In the genomic region with DNA sequence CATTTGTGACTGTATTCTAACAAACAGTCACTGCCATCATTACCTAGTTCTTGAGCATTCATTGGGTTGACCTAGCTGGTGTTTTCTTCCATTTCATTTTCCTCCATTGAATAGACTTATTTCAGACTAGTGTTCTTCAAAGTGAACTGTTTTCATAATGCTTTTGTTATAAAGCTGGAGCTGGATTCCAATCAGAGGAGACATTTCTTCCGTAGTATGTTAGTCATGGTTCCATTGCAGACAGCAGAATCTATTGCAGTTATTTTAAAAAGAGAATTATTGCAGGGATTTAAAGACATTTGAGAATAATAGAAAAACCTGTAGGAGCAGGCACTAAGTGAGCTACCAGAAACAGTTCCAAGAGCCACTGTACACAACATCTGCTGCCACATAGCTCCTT, we compare ENCODE assay signal across 23 cellular contexts. TPM values are rescaled to one million over a fixed set of nuclear protein-coding genes. Genes with fewer than 3 reads are reported as not detected.
A peak's percentile ranks its signal among the peaks of the same experiment; 100 is the strongest.
DNase-seq lines count a peak whose midpoint lies in the region; ATAC-seq and TF ChIP-seq lines count a peak whose summit lies in the region.
"Had no signal": no experiment of that assay in that cellular context is flagged by ENCODE, and none has a peak within 500 bp of the region (broad histone marks: within the 10 kb centered on the region; RNA-seq: fewer than 3 reads in every experiment).

No MANE protein-coding gene starts in this region.

- in situ Hi-C loops in GM23248 (cut with MboI) = no loop called here
- in situ Hi-C loops in brain microvascular endothelial cell (cut with HindIII; ENCODE audit: low pct_ligation_motif_present, low sequenced_read_pairs) = no loop called here
- in situ Hi-C loops in gastrocnemius medialis (cut with MboI; ENCODE audit: low sequenced_read_pairs in 4 of 4) = no loop called here

- H3K27me3 ChIP-seq in ACC112 (ENCODE audit: insufficient read depth, low read length) = no peaks in the 10 kb centered on the region
- H3K27me3 ChIP-seq in GM23248 (replicated peaks; ENCODE audit: insufficient read depth) = peaks cover 34% of the 10 kb centered on the region
- H3K27me3 ChIP-seq in brain microvascular endothelial cell (replicated peaks) = no peaks in the 10 kb centered on the region
- H3K27me3 ChIP-seq in osteoblast (ENCODE audit: insufficient read depth, low read length) = no peaks in the 10 kb centered on the region
- no peaks in the 10 kb centered on the region for H3K27me3 ChIP-seq in gastrocnemius medialis
- H3K27me3 ChIP-seq: BE2C, MG63 had no signal

- no peak for TF ChIP-seq POLR2A in gastrocnemius medialis (IDR thresholded peaks at IDR 0.05)

- no peak for ATAC-seq in gastrocnemius medialis
- ATAC-seq: A549, PC-3 had no signal

- H3K4me3 ChIP-seq in ACC112 (ENCODE audit: low read depth, low read length) (no peak overlapping the region), GM23248 (no peak overlapping the region), brain microvascular endothelial cell (ENCODE audit: low read depth, low read length) (no peak overlapping the region), osteoblast (ENCODE audit: insufficient read depth, low read length) (no peak overlapping the region), gastrocnemius medialis (no peak overlapping the region)
- H3K4me3 ChIP-seq: A549, MG63 had no signal

- H3K9ac ChIP-seq in GM23248 = no peak overlapping the region

- H4K20me1 ChIP-seq in GM23248 (ENCODE audit: insufficient read depth) = no peaks in the 10 kb centered on the region
- no peaks in the 10 kb centered on the region for H4K20me1 ChIP-seq in osteoblast (ENCODE audit: insufficient read depth, low read length)

- intact Hi-C loops in gastrocnemius medialis (cut with DNase I; ENCODE audit: low total_unique reads) = no loop called here

- peak; percentile 32 for DNase-seq in GM23248
- no peak for DNase-seq in brain microvascular endothelial cell
- no peak for DNase-seq in osteoblast (ENCODE audit: insufficient read length, low spot score, missing footprints)
- DNase-seq in NCI-H524 treated with DMSO at 0.1 percent for 48 hours (lab: John Stamatoyannopoulos, UW) = no peak
- DNase-seq in stimulated activated CD4-positive, alpha-beta T cell treated with anti-CD3 and anti-CD28 coated beads, Interleukin-4, amount 100 ng/mL, for 24 hours = no peak
- DNase-seq in gastrocnemius medialis = no peak
- DNase-seq: BE2C; Calu3; CD8-positive, alpha-beta memory T cell; GDM1; GOT3; HCEC 1CT; KG1; MG63; NCI-H1105 treated with DMSO at 0.1 percent for 48 hours; NCI-H146; NCI-H1930; NCI-H2107; NCI-H524; NCI-H774 had no signal

- peak overlapping the region; percentile 15 for H2AFZ ChIP-seq in ACC112 (ENCODE audit: low read length, unreplicated experiment)
- H2AFZ ChIP-seq in GM23248 = no peak overlapping the region
- H2AFZ ChIP-seq in osteoblast (ENCODE audit: low read length) = no peak overlapping the region

- no peak for TF ChIP-seq CTCF in brain microvascular endothelial cell (IDR thresholded peaks at IDR 0.05; ENCODE audit: low read depth, low read length, missing control alignments)
- TF ChIP-seq CTCF in osteoblast (IDR thresholded peaks at IDR 0.05; ENCODE audit: extremely low read depth, low read depth, low read length) = no peak
- TF ChIP-seq CTCF in gastrocnemius medialis (IDR thresholded peaks at IDR 0.05 in 4 of 5, conservative IDR thresholded peaks at IDR 0.05 in 1 of 5) = no peak

- WGBS in GM23248 (ENCODE audit: low coverage in 1 of 2, low lambda C conversion rate in 2 of 2, missing lambda C conversion rate in 2 of 2), 2 experiments = 83 to 85% methylated on average over 1 of the region's 1 CpG

- H3K4me1 ChIP-seq in ACC112 (ENCODE audit: control insufficient read depth, insufficient read depth, low read length, unreplicated experiment) (peaks cover 41% of the 10 kb centered on the region), GM23248 (ENCODE audit: insufficient read depth) (peaks cover 20% of the 10 kb centered on the region), osteoblast (ENCODE audit: insufficient read depth, low read length) (peaks cover 40% of the 10 kb centered on the region), gastrocnemius medialis (no peaks in the 10 kb centered on the region)
- H3K4me1 ChIP-seq: BE2C had no signal

- H3K79me2 ChIP-seq in ACC112 (ENCODE audit: control insufficient read depth, insufficient read depth, low read length, unreplicated experiment) = no peaks in the 10 kb centered on the region
- H3K79me2 ChIP-seq in GM23248 (ENCODE audit: insufficient read depth) = no peaks in the 10 kb centered on the region
- no peaks in the 10 kb centered on the region for H3K79me2 ChIP-seq in osteoblast (ENCODE audit: insufficient read depth, low read length)

- peak overlapping the region; percentile 39; the same call in 1 of the 2 replicates for H3K27ac ChIP-seq in ACC112 (ENCODE audit: low read depth, low read length)
- no peak overlapping the region for H3K27ac ChIP-seq in GM23248
- H3K27ac ChIP-seq in brain microvascular endothelial cell = peak overlapping the region; percentile 72
- peak overlapping the region; percentile 67 for H3K27ac ChIP-seq in osteoblast (ENCODE audit: low read depth, low read length)
- H3K27ac ChIP-seq in gastrocnemius medialis = no peak overlapping the region
- H3K27ac ChIP-seq: A549 had no signal

- H3K36me3 ChIP-seq in ACC112 (ENCODE audit: insufficient read depth, low read length) (no peaks in the 10 kb centered on the region), GM23248 (ENCODE audit: low read depth) (no peaks in the 10 kb centered on the region), brain microvascular endothelial cell (replicated peaks) (no peaks in the 10 kb centered on the region), osteoblast (ENCODE audit: insufficient read depth, low read length) (no peaks in the 10 kb centered on the region), gastrocnemius medialis (no peaks in the 10 kb centered on the region)
- H3K36me3 ChIP-seq: BE2C, MG63 had no signal

- H3F3A ChIP-seq in GM23248 (ENCODE audit: insufficient read depth) = peaks cover 32% of the 10 kb centered on the region

- H3K9me3 ChIP-seq in GM23248 (ENCODE audit: low read depth) (no peaks in the 10 kb centered on the region), osteoblast (ENCODE audit: low read depth, low read length) (no peaks in the 10 kb centered on the region), gastrocnemius medialis (no peaks in the 10 kb centered on the region)
- H3K9me3 ChIP-seq: A549, BE2C, MG63 had no signal

- H3K4me2 ChIP-seq in GM23248 (ENCODE audit: unreplicated experiment) = no peak overlapping the region
- no peak overlapping the region for H3K4me2 ChIP-seq in osteoblast (ENCODE audit: insufficient read depth, low read length)
- H3K4me2 ChIP-seq: A549 had no signal

- H3K9me2 ChIP-seq in GM23248 (ENCODE audit: insufficient read depth) = no peaks in the 10 kb centered on the region

RNA-seq across cellular contexts. Expression of gene HHAT, which starts 50.0 kb away (rescaled TPM):
- total RNA-seq in GM23248 (2014; rRNA removed; shearing (Covaris generic)) = 1.9 TPM in 2 replicates
- 1.6 and 1.8 TPM in 2 replicates for polyA plus RNA-seq in GM23248 (2016; fragmentation: Nextera tagmentation; extraction: Ambion mirVana)
- total RNA-seq in osteoblast = 5.1 and 7.4 TPM in 2 replicates
- under 1 TPM in 3 of 4 donors, not detected in 1; 0.31 to 0.33 (median 0.33) TPM for total RNA-seq in gastrocnemius medialis

Comparison
In these comparisons a context has a peak if more than half of its experiments do, and no peak if none do; other contexts are left out.
1. H3K27ac ChIP-seq: peak in ACC112 (single experiment), brain microvascular endothelial cell (single experiment) and osteoblast (single experiment); none in GM23248 (single experiment) and gastrocnemius medialis (0 of 4).